ENCODE assay signal across 16 cellular contexts in the genomic region with DNA sequence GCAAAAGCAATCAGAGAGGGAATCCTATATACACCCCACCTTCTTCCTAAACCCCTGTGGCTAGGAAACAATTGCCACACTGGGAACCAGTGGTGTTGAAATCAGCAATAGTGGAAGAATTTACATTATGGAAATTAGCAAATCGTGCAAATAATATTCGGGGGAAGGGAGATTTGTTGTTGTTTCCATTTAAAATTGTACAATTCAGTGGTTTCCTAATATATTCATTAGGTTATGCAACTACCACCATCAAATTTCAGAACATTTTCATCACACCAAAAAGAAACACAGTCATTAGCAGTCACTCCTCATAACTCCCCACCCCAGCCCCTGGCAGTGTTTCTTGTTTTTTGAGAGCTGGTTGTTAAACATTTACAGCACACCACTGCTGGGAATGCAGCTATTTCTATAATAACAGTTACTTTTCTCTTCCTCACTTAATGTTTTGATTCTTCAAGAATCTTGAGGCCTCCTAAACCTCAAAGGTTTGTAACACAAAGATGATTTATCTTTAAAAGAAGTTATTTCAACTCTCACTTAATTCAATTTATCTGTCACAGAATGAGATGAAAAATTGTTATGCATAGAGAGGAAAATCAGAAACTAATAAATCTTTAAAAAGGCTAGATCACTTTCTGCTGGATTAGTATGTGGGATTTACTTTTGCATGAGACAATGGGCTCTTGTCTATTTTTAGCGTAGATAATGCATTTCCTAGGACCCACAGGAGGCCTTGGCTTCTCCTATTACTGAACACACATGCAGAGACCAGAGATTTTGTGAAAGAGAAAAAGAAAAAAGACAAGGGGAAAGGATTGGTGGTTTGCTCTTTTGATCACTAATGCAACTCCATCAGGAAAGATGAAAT.
DNase-seq lines count a peak whose midpoint lies in the region; ATAC-seq and TF ChIP-seq lines count a peak whose summit lies in the region.
"Had no signal": no experiment of that assay in that cellular context is flagged by ENCODE, and none has a peak within 500 bp of the region (broad histone marks: within the 10 kb centered on the region; RNA-seq: fewer than 3 reads in every experiment).

No MANE protein-coding gene starts in this region.

- H3K36me3 ChIP-seq in heart left ventricle = no peaks in the 10 kb centered on the region
- H3K36me3 ChIP-seq: BLaER1, stomach had no signal

- peaks cover 42% of the 10 kb centered on the region for H3K4me1 Mint-ChIP-seq in type B pancreatic cell (ENCODE audit: unreplicated experiment)

- ATAC-seq in left cardiac atrium = peak; percentile 50 to 78
- ATAC-seq in heart left ventricle = no peak
- no peak for ATAC-seq in GM18867 (IDR thresholded peaks at IDR 0.05; ENCODE audit: unreplicated experiment)
- ATAC-seq in HG03571 (IDR thresholded peaks at IDR 0.05; ENCODE audit: unreplicated experiment) = no peak
- ATAC-seq: activated naive CD4-positive, alpha-beta T cell treated with anti-CD3 and anti-CD28 coated beads, Interleukin-2, amount 50 U/mL, for 72 hours had no signal

- intact Hi-C loops in left cardiac atrium (cut with DNase I) = no loop called here
- intact Hi-C loops in heart left ventricle (cut with DNase I) = no loop called here

- DNase-seq in left cardiac atrium (peak; percentile 33), heart left ventricle (no peak), amniotic epithelial cell (ENCODE audit: low read depth) (peak; percentile 77), kidney glomerular epithelial cell (lab: John Stamatoyannopoulos, UW) (peak; percentile 56), type B pancreatic cell (ENCODE audit: extremely low spot score, unreplicated experiment) (no peak), SW 1271 (lab: John Stamatoyannopoulos, UW) (no peak)
- DNase-seq: activated CD8-positive, alpha-beta memory T cell treated with anti-CD3 and anti-CD28 coated beads for 24 hours; effector CD4-positive, alpha-beta T cell; HFFc6; NCI-H446; stimulated activated CD4-positive, alpha-beta T cell treated with anti-CD3 and anti-CD28 coated beads, Interleukin-2, amount 100 ng/mL, for 24 hours; stomach had no signal

- TF ChIP-seq CTCF in heart left ventricle (IDR thresholded peaks at IDR 0.05) (no peak), type B pancreatic cell (conservative IDR thresholded peaks at IDR 0.05) (no peak)

- no peak overlapping the region for H3K4me3 ChIP-seq in heart left ventricle
- H3K4me3 ChIP-seq: BLaER1, stomach had no signal

- peak overlapping the region; percentile 30 for H3K4me3 Mint-ChIP-seq in type B pancreatic cell
- H3K4me3 Mint-ChIP-seq: HFFc6 had no signal

- no peak for TF ChIP-seq POLR2A in heart left ventricle (IDR thresholded peaks at IDR 0.05)

- H3K27ac Mint-ChIP-seq in type B pancreatic cell = peak overlapping the region; percentile 55
- H3K27ac Mint-ChIP-seq: activated naive CD4-positive, alpha-beta T cell treated with anti-CD3 and anti-CD28 coated beads, Interleukin-2, amount 50 U/mL, for 72 hours; HFFc6 had no signal

- no peaks in the 10 kb centered on the region for H3K36me3 Mint-ChIP-seq in type B pancreatic cell
- H3K36me3 Mint-ChIP-seq: activated naive CD4-positive, alpha-beta T cell treated with anti-CD3 and anti-CD28 coated beads, Interleukin-2, amount 50 U/mL, for 72 hours had no signal

- H3K9me3 Mint-ChIP-seq in type B pancreatic cell = no peaks in the 10 kb centered on the region
- H3K9me3 Mint-ChIP-seq: activated naive CD4-positive, alpha-beta T cell treated with anti-CD3 and anti-CD28 coated beads, Interleukin-2, amount 50 U/mL, for 72 hours; HFFc6 had no signal

- peaks cover 0 to 5% (median 0%) of the 10 kb centered on the region in 12 donors for H3K4me1 ChIP-seq in heart left ventricle
- H3K4me1 ChIP-seq: BLaER1 had no signal

- 65 to 70% (median 67%) methylated on average over 3 of the region's 3 CpGs for WGBS in heart left ventricle, 4 donors

- no peaks in the 10 kb centered on the region for H3K9me3 ChIP-seq in heart left ventricle
- H3K9me3 ChIP-seq: BLaER1, stomach had no signal

- H3K27ac ChIP-seq in heart left ventricle = no peak overlapping the region
- H3K27ac ChIP-seq: BLaER1, stomach had no signal

- H3K27me3 Mint-ChIP-seq in type B pancreatic cell = peaks cover 8% of the 10 kb centered on the region

- peaks cover 0 to 7% (median 0%) of the 10 kb centered on the region in 9 donors for H3K27me3 ChIP-seq in heart left ventricle
- H3K27me3 ChIP-seq: BLaER1, stomach had no signal

Comparison
In these comparisons a context has a peak if more than half of its experiments do, and no peak if none do; other contexts are left out.
1. ATAC-seq: peak in left cardiac atrium (2 of 2); none in heart left ventricle (0 of 4), GM18867 (single experiment) and HG03571 (single experiment).
2. DNase-seq: peak in left cardiac atrium (single experiment), amniotic epithelial cell (single experiment) and kidney glomerular epithelial cell (single experiment); none in heart left ventricle (0 of 5), type B pancreatic cell (single experiment) and SW 1271 (0 of 2).